Comparison of ENCODE assay signal across 17 cellular contexts in the genomic region with DNA sequence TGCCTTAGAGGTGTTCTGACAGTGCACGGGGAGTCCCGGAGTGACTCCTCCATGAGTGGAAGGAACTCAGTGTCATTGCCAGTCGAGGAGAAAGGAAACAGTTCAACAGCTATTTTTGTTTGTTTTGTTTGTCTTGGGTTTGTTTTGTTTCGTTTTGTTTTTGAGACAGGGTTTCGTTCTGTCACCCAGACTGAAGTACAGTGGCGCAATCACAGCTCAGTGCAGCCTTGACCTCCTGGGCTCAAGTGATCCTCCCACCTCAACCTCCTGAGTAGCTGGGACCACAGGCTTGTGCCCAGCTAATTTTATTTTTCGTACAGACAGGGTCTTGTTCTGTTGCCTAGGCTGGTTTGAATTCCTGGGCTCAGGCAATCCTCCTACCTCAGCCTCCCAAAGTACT. TPM values are rescaled to one million over a fixed set of nuclear protein-coding genes. Genes with fewer than 3 reads are reported as not detected.
DNase-seq lines count a peak whose midpoint lies in the region; ATAC-seq and TF ChIP-seq lines count a peak whose summit lies in the region.
"Had no signal": no experiment of that assay in that cellular context is flagged by ENCODE, and none has a peak within 500 bp of the region (broad histone marks: within the 10 kb centered on the region; RNA-seq: fewer than 3 reads in every experiment).

No MANE protein-coding gene starts in this region.

- no peaks in the 10 kb centered on the region for H3K9me3 ChIP-seq in osteoblast (ENCODE audit: low read depth, low read length)
- H3K9me3 ChIP-seq: BE2C had no signal

- TF ChIP-seq CTCF in HFFc6 (IDR thresholded peaks at IDR 0.05) (no peak), osteoblast (IDR thresholded peaks at IDR 0.05; ENCODE audit: extremely low read depth, low read depth, low read length) (no peak)

- H3K9me3 Mint-ChIP-seq in HFFc6: no peaks in the 10 kb centered on the region
- no peaks in the 10 kb centered on the region for H3K9me3 Mint-ChIP-seq in dendritic cell treated with granulocyte-macrophage colony-stimulating factor and Interleukin-4, amounts not matched to agents 40 ng/mL and 50 ng/mL, for 4 days
- H3K9me3 Mint-ChIP-seq: GM23338 had no signal

- DNase-seq in Ammon's horn (ENCODE audit: low spot score): peak; percentile 2
- DNase-seq in HFFc6: no peak
- DNase-seq in osteoblast (ENCODE audit: insufficient read length, low spot score, missing footprints): peak; percentile 30
- no peak for DNase-seq in SW480 (ENCODE audit: low spot score)
- no peak for DNase-seq in DMS79 (lab: John Stamatoyannopoulos, UW)
- DNase-seq: BE2C; CD4-positive, alpha-beta memory T cell; DMS79 treated with DMSO at 0.1 percent for 48 hours; KG1; NCI-H1048; NCI-H146; NCI-H2107; NCI-H226; PC-9 had no signal

- no peak for ATAC-seq in HG02588 (IDR thresholded peaks at IDR 0.05; ENCODE audit: unreplicated experiment)
- ATAC-seq: GM23338 had no signal

- no peak overlapping the region for H3K4me2 ChIP-seq in osteoblast (ENCODE audit: insufficient read depth, low read length)
- H3K4me2 ChIP-seq: GM23338, PC-9 had no signal

- peaks cover 15% of the 10 kb centered on the region for H3K27me3 Mint-ChIP-seq in HFFc6 (ENCODE audit: insufficient read depth)
- H3K27me3 Mint-ChIP-seq in dendritic cell treated with granulocyte-macrophage colony-stimulating factor and Interleukin-4, amounts not matched to agents 40 ng/mL and 50 ng/mL, for 4 days: no peaks in the 10 kb centered on the region
- H3K27me3 Mint-ChIP-seq: CD4-positive, alpha-beta memory T cell had no signal

- H2AFZ ChIP-seq in osteoblast (ENCODE audit: low read length): no peak overlapping the region
- H2AFZ ChIP-seq: GM23338, PC-9 had no signal

- H3K4me3 Mint-ChIP-seq in HFFc6: no peak overlapping the region
- no peak overlapping the region for H3K4me3 Mint-ChIP-seq in dendritic cell treated with granulocyte-macrophage colony-stimulating factor and Interleukin-4, amounts not matched to agents 40 ng/mL and 50 ng/mL, for 4 days
- H3K4me3 Mint-ChIP-seq: CD4-positive, alpha-beta memory T cell; GM23338 had no signal

- peaks cover 46% of the 10 kb centered on the region for H3K36me3 ChIP-seq in osteoblast (ENCODE audit: insufficient read depth, low read length)

- no peaks in the 10 kb centered on the region for H3K27me3 ChIP-seq in osteoblast (ENCODE audit: insufficient read depth, low read length)
- H3K27me3 ChIP-seq: BE2C had no signal

- H3K27ac Mint-ChIP-seq in HFFc6: peak overlapping the region; percentile 4; the same call in 1 of the 2 replicates
- peak overlapping the region; percentile 20 for H3K27ac Mint-ChIP-seq in dendritic cell treated with granulocyte-macrophage colony-stimulating factor and Interleukin-4, amounts not matched to agents 40 ng/mL and 50 ng/mL, for 4 days
- H3K27ac Mint-ChIP-seq: CD4-positive, alpha-beta memory T cell; GM23338 had no signal

- H3K4me1 Mint-ChIP-seq in HFFc6 (ENCODE audit: low read depth): no peaks in the 10 kb centered on the region
- peaks cover 42% of the 10 kb centered on the region for H3K4me1 Mint-ChIP-seq in dendritic cell treated with granulocyte-macrophage colony-stimulating factor and Interleukin-4, amounts not matched to agents 40 ng/mL and 50 ng/mL, for 4 days (ENCODE audit: low read depth)
- H3K4me1 Mint-ChIP-seq: CD4-positive, alpha-beta memory T cell; GM23338 had no signal

- peaks cover 15% of the 10 kb centered on the region for H3K4me1 ChIP-seq in osteoblast (ENCODE audit: insufficient read depth, low read length)

- H3K36me3 Mint-ChIP-seq in HFFc6 (ENCODE audit: low read depth): peaks cover 44% of the 10 kb centered on the region
- peaks cover 78% of the 10 kb centered on the region for H3K36me3 Mint-ChIP-seq in dendritic cell treated with granulocyte-macrophage colony-stimulating factor and Interleukin-4, amounts not matched to agents 40 ng/mL and 50 ng/mL, for 4 days (ENCODE audit: low read depth)

- intact Hi-C loops in dendritic cell treated with granulocyte-macrophage colony-stimulating factor and Interleukin-4, amounts not matched to agents 40 ng/mL and 50 ng/mL, for 4 days (cut with micrococcal nuclease): no loop called here

- no peak overlapping the region for H3K27ac ChIP-seq in osteoblast (ENCODE audit: low read depth, low read length)
- H3K27ac ChIP-seq: PC-9 had no signal

- H3K4me3 ChIP-seq in osteoblast (ENCODE audit: insufficient read depth, low read length): no peak overlapping the region
- H3K4me3 ChIP-seq: GM23338, PC-9 had no signal

- H3K79me2 ChIP-seq in osteoblast (ENCODE audit: insufficient read depth, low read length): no peaks in the 10 kb centered on the region

- peaks cover 10% of the 10 kb centered on the region for H4K20me1 ChIP-seq in osteoblast (ENCODE audit: insufficient read depth, low read length)

RNA-seq across cellular contexts. Expression of gene CKB, which starts 13.7 kb away (rescaled TPM):
- 10 to 100 TPM; 16.6 to 31.3 (median 19.4) TPM for total RNA-seq in HFFc6 (2021; fragmentation: NEBNext Ultra II Directional; extraction: Animal tissue kit (Norgen Biotek cat#: 25700))
- total RNA-seq in osteoblast: 5.1 and 8.3 TPM in 2 replicates

RNA-seq across cellular contexts. Expression of gene TRMT61A, which starts 20.1 kb away (rescaled TPM):
- total RNA-seq in HFFc6 (2021; fragmentation: NEBNext Ultra II Directional; extraction: Animal tissue kit (Norgen Biotek cat#: 25700)): 10 to 100 TPM; 12.0 to 14.9 (median 13.4) TPM
- total RNA-seq in osteoblast: 9.0 and 10.6 TPM in 2 replicates

RNA-seq across cellular contexts. Expression of gene BAG5, which starts 53.5 kb away (rescaled TPM):
- total RNA-seq in HFFc6 (2021; fragmentation: NEBNext Ultra II Directional; extraction: Animal tissue kit (Norgen Biotek cat#: 25700)): 10 to 100 TPM; 22.6 to 25.8 (median 23.6) TPM
- total RNA-seq in osteoblast: 28.6 and 30.8 TPM in 2 replicates

RNA-seq across cellular contexts. Expression of gene COA8, which starts 53.8 kb away (rescaled TPM):
- 10 to 100 TPM; 38.7 to 54.8 (median 46.9) TPM for total RNA-seq in HFFc6 (2021; fragmentation: NEBNext Ultra II Directional; extraction: Animal tissue kit (Norgen Biotek cat#: 25700))
- 23.0 and 24.6 TPM in 2 replicates for total RNA-seq in osteoblast

Comparison
In these comparisons a context has a peak if more than half of its experiments do, and no peak if none do; other contexts are left out.
1. DNase-seq: peak in Ammon's horn (single experiment) and osteoblast (single experiment); none in HFFc6 (single experiment), SW480 (single experiment) and DMS79 (single experiment).